8 cellular contexts compared by ENCODE assay signal in the genomic region with DNA sequence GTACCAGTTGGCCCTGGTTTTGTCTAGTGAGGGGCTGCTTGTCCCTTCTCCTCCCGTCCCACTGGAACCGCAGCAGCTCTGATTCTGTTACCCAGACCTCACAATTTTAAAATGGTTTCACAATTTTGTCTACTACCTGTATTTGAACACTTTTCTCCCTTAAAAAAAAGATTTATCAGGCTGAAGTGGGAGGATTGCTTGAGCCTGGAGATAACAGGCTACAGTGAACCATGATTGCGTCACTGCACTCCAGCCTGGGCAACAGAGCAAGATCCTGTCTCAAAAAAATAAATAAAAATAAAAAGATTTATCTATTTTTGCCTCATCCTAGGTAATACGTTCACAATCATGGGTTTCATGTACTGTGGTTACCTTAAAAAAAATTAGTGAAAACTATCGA. TPM values are rescaled to one million over a fixed set of nuclear protein-coding genes. Genes with fewer than 3 reads are reported as not detected.
DNase-seq lines count a peak whose midpoint lies in the region; ATAC-seq, FAIRE-seq and TF ChIP-seq lines count a peak whose summit lies in the region.

No MANE protein-coding gene starts in this region.

- ATAC-seq in activated CD4-positive, alpha-beta T cell treated with anti-CD3 and anti-CD28 coated beads for 36 hours = no peak
- no peak for ATAC-seq in activated naive CD8-positive, alpha-beta T cell treated with anti-CD3 and anti-CD28 coated beads, Interleukin-2, amount 10 ng/mL, durations not matched to agents 7 days and 5 days (ENCODE audit: low read depth)
- ATAC-seq in GM21515 (IDR thresholded peaks at IDR 0.05; ENCODE audit: unreplicated experiment) = no peak

- H3K9me3 Mint-ChIP-seq in activated CD4-positive, alpha-beta T cell treated with anti-CD3 and anti-CD28 coated beads for 36 hours (ENCODE audit: low read depth) = no peaks in the 10 kb centered on the region
- H3K9me3 Mint-ChIP-seq in activated naive CD8-positive, alpha-beta T cell treated with anti-CD3 and anti-CD28 coated beads, Interleukin-2, amount 10 ng/mL, durations not matched to agents 7 days and 5 days = no peaks in the 10 kb centered on the region

- CTCF ChIA-PET in activated CD4-positive, alpha-beta T cell treated with anti-CD3 and anti-CD28 coated beads for 36 hours (lab: Charles Lee) = interaction anchor here (0.5 to 8.2 kb wide), 2 partner anchors 23 to 146 kb away, joined by 3 to 84 read pairs; a partner anchor contains a TSS

- H3K27ac Mint-ChIP-seq in activated CD4-positive, alpha-beta T cell treated with anti-CD3 and anti-CD28 coated beads for 36 hours = peak overlapping the region; percentile 95
- H3K27ac Mint-ChIP-seq in activated naive CD8-positive, alpha-beta T cell treated with anti-CD3 and anti-CD28 coated beads, Interleukin-2, amount 10 ng/mL, durations not matched to agents 7 days and 5 days = peak overlapping the region; percentile 94

- no peak for FAIRE-seq in kidney (lab: Jason Lieb, UNC)

- intact Hi-C loops in activated CD4-positive, alpha-beta T cell treated with anti-CD3 and anti-CD28 coated beads for 36 hours (cut with DNase I, micrococcal nuclease) = loop anchor here in 1 of 2 experiments (2.0 to 10.0 kb wide), 4 partner anchors 930 to 1597 kb away; a partner anchor contains a TSS
- intact Hi-C loops in kidney (cut with DNase I) = no loop called here

- no peak for DNase-seq in activated CD4-positive, alpha-beta T cell treated with anti-CD3 and anti-CD28 coated beads for 36 hours
- no peak for DNase-seq in activated CD4-positive, alpha-beta T cell treated with anti-CD3 and anti-CD28 coated beads, Interleukin-2, amount 50 U/mL, for 48 hours
- DNase-seq in activated naive CD8-positive, alpha-beta T cell treated with anti-CD3 and anti-CD28 coated beads, Interleukin-2, amount 10 ng/mL, durations not matched to agents 7 days and 5 days = no peak
- DNase-seq in kidney (no peak), SIG-M5 treated with dmso at 0.1 percent for 504 hours (lab: John Stamatoyannopoulos, UW; ENCODE audit: unreplicated experiment) (no peak), KG1 (lab: John Stamatoyannopoulos, UW) (no peak)

- POLR2A ChIA-PET in activated CD4-positive, alpha-beta T cell treated with anti-CD3 and anti-CD28 coated beads for 36 hours (lab: Charles Lee) = no interaction called here
- POLR2A ChIA-PET in activated naive CD8-positive, alpha-beta T cell treated with anti-CD3 and anti-CD28 coated beads, Interleukin-2, amount 10 ng/mL, durations not matched to agents 7 days and 5 days (lab: Charles Lee) = interaction anchor here (3.9 to 4.4 kb wide), 2 partner anchors 15 to 24 kb away, joined by 30 to 45 read pairs; a partner anchor contains a TSS

- TF ChIP-seq CTCF in kidney (IDR thresholded peaks at IDR 0.05; ENCODE audit: borderline replicate concordance, extremely low read depth, insufficient read depth) = no peak

- peak overlapping the region; percentile 71 to 97 for H3K9ac ChIP-seq in kidney (ENCODE audit: low read length in 2 of 2)

- no peaks in the 10 kb centered on the region for H3K27me3 Mint-ChIP-seq in activated CD4-positive, alpha-beta T cell treated with anti-CD3 and anti-CD28 coated beads for 36 hours
- H3K27me3 Mint-ChIP-seq in activated naive CD8-positive, alpha-beta T cell treated with anti-CD3 and anti-CD28 coated beads, Interleukin-2, amount 10 ng/mL, durations not matched to agents 7 days and 5 days = no peaks in the 10 kb centered on the region

- peak overlapping the region; percentile 70 to 86 for H3K4me3 ChIP-seq in kidney (ENCODE audit: low read length in 2 of 2)

- H3K9me3 ChIP-seq in kidney (ENCODE audit: control insufficient read depth in 1 of 2, low read length in 2 of 2) = no peaks in the 10 kb centered on the region

- peaks cover 3% of the 10 kb centered on the region for H3K36me3 Mint-ChIP-seq in activated CD4-positive, alpha-beta T cell treated with anti-CD3 and anti-CD28 coated beads for 36 hours (ENCODE audit: low read depth)
- peaks cover 2% of the 10 kb centered on the region for H3K36me3 Mint-ChIP-seq in activated naive CD8-positive, alpha-beta T cell treated with anti-CD3 and anti-CD28 coated beads, Interleukin-2, amount 10 ng/mL, durations not matched to agents 7 days and 5 days

- peaks cover 7 to 26% of the 10 kb centered on the region in 2 donors for H3K4me1 ChIP-seq in kidney (ENCODE audit: control insufficient read depth in 1 of 2, insufficient read depth in 1 of 2, low read depth in 1 of 2, low read length in 2 of 2)

- H3K4me3 Mint-ChIP-seq in activated CD4-positive, alpha-beta T cell treated with anti-CD3 and anti-CD28 coated beads for 36 hours = peak overlapping the region; percentile 85
- peak overlapping the region; percentile 90 for H3K4me3 Mint-ChIP-seq in activated naive CD8-positive, alpha-beta T cell treated with anti-CD3 and anti-CD28 coated beads, Interleukin-2, amount 10 ng/mL, durations not matched to agents 7 days and 5 days

- H3K27ac ChIP-seq in kidney (ENCODE audit: low read depth in 2 of 2, low read length in 2 of 2) (peak overlapping the region; percentile 94 to 95), temporal lobe (ENCODE audit: low read depth, low read length) (peak overlapping the region; percentile 82)

- H3K4me1 Mint-ChIP-seq in activated CD4-positive, alpha-beta T cell treated with anti-CD3 and anti-CD28 coated beads for 36 hours = peaks cover 13% of the 10 kb centered on the region
- peaks cover 13% of the 10 kb centered on the region for H3K4me1 Mint-ChIP-seq in activated naive CD8-positive, alpha-beta T cell treated with anti-CD3 and anti-CD28 coated beads, Interleukin-2, amount 10 ng/mL, durations not matched to agents 7 days and 5 days

- no peaks in the 10 kb centered on the region for H3K36me3 ChIP-seq in kidney (ENCODE audit: control insufficient read depth in 1 of 2, insufficient read depth in 2 of 2, low read length in 2 of 2)

RNA-seq across cellular contexts. Expression of a gene that starts 1.4 kb away (rescaled TPM):
- 10 to 100 TPM; 12.6 to 15.2 TPM for total RNA-seq in activated CD4-positive, alpha-beta T cell treated with anti-CD3 and anti-CD28 coated beads for 36 hours
- total RNA-seq in activated naive CD8-positive, alpha-beta T cell treated with anti-CD3 and anti-CD28 coated beads, Interleukin-2, amount 10 ng/mL, durations not matched to agents 7 days and 5 days = 10 to 100 TPM; 20.9 to 23.9 TPM
- total RNA-seq in kidney = 23.2 TPM
- 18.2 TPM for polyA plus RNA-seq in kidney (ENCODE audit: insufficient read depth, low read depth, low replicate concordance)
- 20.9 TPM for total RNA-seq in temporal lobe

RNA-seq across cellular contexts. Expression of a gene that starts 15.1 kb away (rescaled TPM):
- 1 to 10 TPM; 5.0 to 5.6 TPM for total RNA-seq in activated CD4-positive, alpha-beta T cell treated with anti-CD3 and anti-CD28 coated beads for 36 hours
- total RNA-seq in activated naive CD8-positive, alpha-beta T cell treated with anti-CD3 and anti-CD28 coated beads, Interleukin-2, amount 10 ng/mL, durations not matched to agents 7 days and 5 days = 10 to 100 TPM; 12.0 to 12.5 TPM
- total RNA-seq in kidney (6.7 TPM), temporal lobe (0.98 TPM)
- 11.7 TPM for polyA plus RNA-seq in kidney (ENCODE audit: insufficient read depth, low read depth, low replicate concordance)

RNA-seq across cellular contexts. Expression of a gene that starts 23.2 kb away (rescaled TPM):
- total RNA-seq in activated CD4-positive, alpha-beta T cell treated with anti-CD3 and anti-CD28 coated beads for 36 hours = under 1 TPM; 0.40 to 0.62 TPM
- total RNA-seq in activated naive CD8-positive, alpha-beta T cell treated with anti-CD3 and anti-CD28 coated beads, Interleukin-2, amount 10 ng/mL, durations not matched to agents 7 days and 5 days = not detected
- total RNA-seq in kidney = 3.7 TPM
- 1.8 TPM for polyA plus RNA-seq in kidney (ENCODE audit: insufficient read depth, low read depth, low replicate concordance)
- not detected for total RNA-seq in temporal lobe

RNA-seq across cellular contexts. Expression of a gene that starts 24.4 kb away (rescaled TPM):
- total RNA-seq in activated CD4-positive, alpha-beta T cell treated with anti-CD3 and anti-CD28 coated beads for 36 hours = 100 to 1,000 TPM; 108 to 128 TPM
- total RNA-seq in activated naive CD8-positive, alpha-beta T cell treated with anti-CD3 and anti-CD28 coated beads, Interleukin-2, amount 10 ng/mL, durations not matched to agents 7 days and 5 days = 100 to 1,000 TPM; 100 to 113 TPM
- total RNA-seq in kidney = 77.4 TPM
- polyA plus RNA-seq in kidney (ENCODE audit: insufficient read depth, low read depth, low replicate concordance) = 61.5 TPM
- 21.4 TPM for total RNA-seq in temporal lobe

RNA-seq across cellular contexts. Expression of a gene that starts 27.3 kb away (rescaled TPM):
- total RNA-seq in activated CD4-positive, alpha-beta T cell treated with anti-CD3 and anti-CD28 coated beads for 36 hours = not detected
- not detected for total RNA-seq in activated naive CD8-positive, alpha-beta T cell treated with anti-CD3 and anti-CD28 coated beads, Interleukin-2, amount 10 ng/mL, durations not matched to agents 7 days and 5 days
- total RNA-seq in kidney (not detected), temporal lobe (not detected)
- not detected for polyA plus RNA-seq in kidney (ENCODE audit: insufficient read depth, low read depth, low replicate concordance)
